In the genomic region with DNA sequence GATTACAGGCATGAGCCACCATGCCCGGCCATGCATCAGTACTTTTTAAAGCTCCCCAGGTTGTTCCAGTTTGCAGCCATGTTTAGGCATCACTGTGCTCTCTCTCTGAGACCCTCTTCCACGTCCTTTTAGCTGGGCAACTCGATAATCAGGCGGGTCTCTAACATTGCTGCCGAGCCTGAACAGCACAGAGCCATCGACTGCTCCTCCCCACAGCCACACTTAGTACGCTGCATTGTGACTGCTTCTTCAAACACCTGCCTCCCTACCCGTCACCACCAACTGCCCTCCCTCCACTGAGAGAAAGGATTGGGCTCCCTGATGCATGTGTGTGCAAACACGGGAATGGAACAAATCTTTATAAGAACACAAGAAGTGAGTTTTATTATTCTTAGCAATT, we compare ENCODE assay signal across 1 cellular context.
TF ChIP-seq lines count a peak whose summit lies in the region.

No MANE protein-coding gene starts in this region.

TF ChIP-seq in HepG2, 621 proteins besides CTCF, POLR2A, EP300 and RAD21:
- TF ChIP-seq ISX (CRISPR knock-in tag; conservative IDR thresholded peaks at IDR 0.05) (no peak), TBX2 (CRISPR knock-in tag; IDR thresholded peaks at IDR 0.05; ENCODE audit: borderline replicate concordance) (no peak), ATF1 (CRISPR knock-in tag; IDR thresholded peaks at IDR 0.05) (no peak), NFYC (CRISPR knock-in tag; IDR thresholded peaks at IDR 0.05) (no peak), MTF1 (CRISPR knock-in tag; IDR thresholded peaks at IDR 0.05) (no peak)
- TF ChIP-seq, protein P1, sequence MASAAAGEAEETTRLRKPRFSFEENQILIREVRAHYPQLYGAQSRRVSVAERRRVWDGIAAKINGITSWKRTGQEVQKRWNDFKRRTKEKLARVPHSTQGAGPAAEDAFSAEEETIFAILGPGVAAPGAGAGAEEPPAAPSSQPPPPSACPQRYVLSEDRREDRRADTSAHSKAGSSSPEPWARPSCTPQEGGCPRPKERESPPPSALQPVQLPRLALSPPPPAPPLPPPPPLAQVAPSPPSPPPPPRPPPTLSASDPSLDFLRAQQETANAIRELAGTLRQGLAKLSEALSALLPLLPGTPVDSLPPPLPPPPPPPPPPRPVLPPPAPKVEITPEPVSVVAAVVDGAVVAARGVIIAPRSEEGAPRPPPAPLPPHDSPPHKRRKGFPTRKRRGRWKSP (CRISPR knock-in tag; IDR thresholded peaks at IDR 0.05): no peak
- TF ChIP-seq, protein P2, sequence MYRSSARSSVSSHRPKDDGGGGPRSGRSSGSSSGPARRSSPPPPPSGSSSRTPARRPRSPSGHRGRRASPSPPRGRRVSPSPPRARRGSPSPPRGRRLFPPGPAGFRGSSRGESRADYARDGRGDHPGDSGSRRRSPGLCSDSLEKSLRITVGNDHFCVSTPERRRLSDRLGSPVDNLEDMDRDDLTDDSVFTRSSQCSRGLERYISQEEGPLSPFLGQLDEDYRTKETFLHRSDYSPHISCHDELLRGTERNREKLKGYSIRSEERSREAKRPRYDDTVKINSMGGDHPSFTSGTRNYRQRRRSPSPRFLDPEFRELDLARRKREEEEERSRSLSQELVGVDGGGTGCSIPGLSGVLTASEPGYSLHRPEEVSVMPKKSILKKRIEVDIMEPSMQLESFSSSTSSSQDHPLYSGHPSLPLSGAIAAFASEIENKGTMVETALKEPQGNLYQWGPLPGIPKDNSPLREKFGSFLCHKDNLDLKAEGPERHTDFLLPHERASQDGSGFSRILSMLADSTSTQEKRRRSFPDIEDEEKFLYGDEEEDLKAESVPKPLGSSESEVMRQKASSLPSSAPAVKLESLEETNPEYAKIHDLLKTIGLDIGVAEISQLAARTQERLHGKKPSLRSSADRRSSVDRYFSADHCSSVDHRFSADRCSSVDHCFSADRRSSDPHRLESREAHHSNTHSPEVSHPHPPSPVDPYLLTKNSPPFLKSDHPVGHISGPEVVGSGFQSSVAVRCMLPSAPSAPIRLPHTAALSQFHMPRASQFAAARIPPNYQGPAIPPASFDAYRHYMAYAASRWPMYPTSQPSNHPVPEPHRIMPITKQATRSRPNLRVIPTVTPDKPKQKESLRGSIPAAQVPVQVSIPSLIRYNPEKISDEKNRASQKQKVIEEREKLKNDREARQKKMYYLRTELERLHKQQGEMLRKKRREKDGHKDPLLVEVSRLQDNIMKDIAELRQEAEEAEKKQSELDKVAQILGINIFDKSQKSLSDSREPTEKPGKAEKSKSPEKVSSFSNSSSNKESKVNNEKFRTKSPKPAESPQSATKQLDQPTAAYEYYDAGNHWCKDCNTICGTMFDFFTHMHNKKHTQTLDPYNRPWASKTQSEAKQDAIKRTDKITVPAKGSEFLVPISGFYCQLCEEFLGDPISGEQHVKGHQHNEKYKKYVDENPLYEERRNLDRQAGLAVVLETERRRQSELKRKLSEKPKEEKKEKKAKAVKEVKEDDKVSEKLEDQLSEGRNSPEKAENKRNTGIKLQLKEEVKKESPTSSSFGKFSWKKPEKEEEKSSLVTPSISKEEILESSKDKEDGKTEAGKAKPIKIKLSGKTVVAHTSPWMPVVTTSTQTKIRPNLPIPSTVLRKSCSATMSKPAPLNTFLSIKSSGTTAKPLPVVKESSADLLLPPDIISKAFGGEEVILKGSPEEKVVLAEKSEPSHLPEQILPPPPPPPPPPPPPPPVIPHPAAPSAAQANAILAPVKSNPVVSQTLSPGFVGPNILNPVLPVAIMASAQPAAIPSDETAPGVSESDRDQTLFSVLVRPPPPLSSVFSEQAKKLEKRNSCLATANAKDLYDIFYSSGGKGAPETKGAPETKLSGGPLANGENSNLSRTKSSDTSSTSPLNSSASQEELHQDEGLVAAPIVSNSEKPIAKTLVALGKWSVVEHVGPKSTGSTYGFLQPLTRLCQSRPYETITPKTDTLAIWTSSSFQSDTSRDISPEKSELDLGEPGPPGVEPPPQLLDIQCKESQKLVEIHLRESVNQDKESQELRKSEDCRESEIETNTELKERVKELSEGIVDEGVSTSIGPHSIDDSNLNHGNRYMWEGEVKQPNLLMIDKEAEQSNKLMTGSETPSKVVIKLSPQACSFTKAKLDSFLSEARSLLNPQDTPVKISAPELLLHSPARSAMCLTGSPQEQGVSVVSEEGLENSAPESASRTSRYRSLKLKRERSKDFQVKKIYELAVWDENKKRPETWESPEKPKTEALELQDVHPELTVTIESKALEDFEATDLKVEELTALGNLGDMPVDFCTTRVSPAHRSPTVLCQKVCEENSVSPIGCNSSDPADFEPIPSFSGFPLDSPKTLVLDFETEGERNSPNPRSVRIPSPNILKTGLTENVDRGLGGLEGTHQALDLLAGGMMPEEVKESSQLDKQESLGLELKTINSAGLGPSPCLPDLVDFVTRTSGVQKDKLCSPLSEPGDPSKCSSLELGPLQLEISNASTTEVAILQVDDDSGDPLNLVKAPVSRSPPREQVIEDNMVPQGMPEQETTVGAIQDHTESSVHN (CRISPR knock-in tag; IDR thresholded peaks at IDR 0.05): no peak
- TF ChIP-seq, protein P3, sequence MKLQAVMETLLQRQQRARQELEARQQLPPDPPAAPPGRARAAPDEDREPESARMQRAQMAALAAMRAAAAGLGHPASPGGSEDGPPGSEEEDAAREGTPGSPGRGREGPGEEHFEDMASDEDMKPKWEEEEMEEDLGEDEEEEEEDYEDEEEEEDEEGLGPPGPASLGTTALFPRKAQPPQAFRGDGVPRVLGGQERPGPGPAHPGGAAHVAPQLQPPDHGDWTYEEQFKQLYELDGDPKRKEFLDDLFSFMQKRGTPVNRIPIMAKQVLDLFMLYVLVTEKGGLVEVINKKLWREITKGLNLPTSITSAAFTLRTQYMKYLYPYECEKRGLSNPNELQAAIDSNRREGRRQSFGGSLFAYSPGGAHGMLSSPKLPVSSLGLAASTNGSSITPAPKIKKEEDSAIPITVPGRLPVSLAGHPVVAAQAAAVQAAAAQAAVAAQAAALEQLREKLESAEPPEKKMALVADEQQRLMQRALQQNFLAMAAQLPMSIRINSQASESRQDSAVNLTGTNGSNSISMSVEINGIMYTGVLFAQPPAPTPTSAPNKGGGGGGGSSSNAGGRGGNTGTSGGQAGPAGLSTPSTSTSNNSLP (IDR thresholded peaks at IDR 0.05; ENCODE audit: low read depth, low read length): no peak
- TF ChIP-seq, protein P4, sequence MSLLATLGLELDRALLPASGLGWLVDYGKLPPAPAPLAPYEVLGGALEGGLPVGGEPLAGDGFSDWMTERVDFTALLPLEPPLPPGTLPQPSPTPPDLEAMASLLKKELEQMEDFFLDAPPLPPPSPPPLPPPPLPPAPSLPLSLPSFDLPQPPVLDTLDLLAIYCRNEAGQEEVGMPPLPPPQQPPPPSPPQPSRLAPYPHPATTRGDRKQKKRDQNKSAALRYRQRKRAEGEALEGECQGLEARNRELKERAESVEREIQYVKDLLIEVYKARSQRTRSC (CRISPR knock-in tag; IDR thresholded peaks at IDR 0.05; ENCODE audit: low read depth): no peak
